1 cellular context compared by ENCODE assay signal in the genomic region with DNA sequence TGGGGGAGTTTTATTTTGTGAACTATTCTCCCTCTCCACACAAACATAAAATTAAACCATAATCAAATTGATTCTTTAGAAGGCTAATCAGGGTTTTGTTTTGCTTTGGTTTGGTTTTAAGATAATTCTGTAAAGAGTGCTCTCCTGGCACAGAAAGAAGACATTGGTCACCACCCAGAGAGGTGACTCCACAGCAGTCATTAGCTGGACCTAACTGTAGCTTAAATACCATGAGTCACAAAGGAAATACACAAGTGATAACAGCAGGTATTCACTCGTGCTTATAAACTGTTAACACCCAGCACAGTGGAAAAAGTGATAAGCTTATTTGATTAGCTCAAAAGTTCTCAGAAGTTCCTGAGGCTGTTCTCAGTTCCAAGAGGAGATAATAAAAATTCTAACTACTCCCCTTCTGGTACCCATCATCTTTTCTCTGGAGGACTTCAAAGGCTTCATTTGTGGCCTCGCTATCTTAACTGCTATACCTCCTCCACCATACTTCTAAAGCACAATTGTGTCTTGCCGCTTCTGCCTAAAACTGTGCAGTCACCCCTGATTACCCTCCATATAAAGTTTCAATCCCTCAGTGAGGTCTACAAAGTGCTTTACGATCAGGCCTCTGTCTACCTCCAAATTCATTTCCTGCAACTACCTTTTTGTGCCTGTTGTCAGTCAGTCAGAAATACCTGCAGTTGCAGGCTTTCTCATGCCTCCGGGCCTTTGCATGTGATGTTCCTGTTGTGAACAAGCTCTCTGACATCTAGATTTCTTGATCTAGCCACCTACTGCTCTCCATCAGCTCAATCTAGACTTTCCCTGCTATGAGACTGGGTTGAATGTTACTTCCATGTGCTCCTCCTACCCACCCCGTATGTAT.
TF ChIP-seq lines count a peak whose summit lies in the region.

No MANE protein-coding gene starts in this region.

TF ChIP-seq in K562, 482 proteins besides CTCF, POLR2A, EP300 and RAD21 (continued from another document and continues in another):
- TF ChIP-seq, protein P1, sequence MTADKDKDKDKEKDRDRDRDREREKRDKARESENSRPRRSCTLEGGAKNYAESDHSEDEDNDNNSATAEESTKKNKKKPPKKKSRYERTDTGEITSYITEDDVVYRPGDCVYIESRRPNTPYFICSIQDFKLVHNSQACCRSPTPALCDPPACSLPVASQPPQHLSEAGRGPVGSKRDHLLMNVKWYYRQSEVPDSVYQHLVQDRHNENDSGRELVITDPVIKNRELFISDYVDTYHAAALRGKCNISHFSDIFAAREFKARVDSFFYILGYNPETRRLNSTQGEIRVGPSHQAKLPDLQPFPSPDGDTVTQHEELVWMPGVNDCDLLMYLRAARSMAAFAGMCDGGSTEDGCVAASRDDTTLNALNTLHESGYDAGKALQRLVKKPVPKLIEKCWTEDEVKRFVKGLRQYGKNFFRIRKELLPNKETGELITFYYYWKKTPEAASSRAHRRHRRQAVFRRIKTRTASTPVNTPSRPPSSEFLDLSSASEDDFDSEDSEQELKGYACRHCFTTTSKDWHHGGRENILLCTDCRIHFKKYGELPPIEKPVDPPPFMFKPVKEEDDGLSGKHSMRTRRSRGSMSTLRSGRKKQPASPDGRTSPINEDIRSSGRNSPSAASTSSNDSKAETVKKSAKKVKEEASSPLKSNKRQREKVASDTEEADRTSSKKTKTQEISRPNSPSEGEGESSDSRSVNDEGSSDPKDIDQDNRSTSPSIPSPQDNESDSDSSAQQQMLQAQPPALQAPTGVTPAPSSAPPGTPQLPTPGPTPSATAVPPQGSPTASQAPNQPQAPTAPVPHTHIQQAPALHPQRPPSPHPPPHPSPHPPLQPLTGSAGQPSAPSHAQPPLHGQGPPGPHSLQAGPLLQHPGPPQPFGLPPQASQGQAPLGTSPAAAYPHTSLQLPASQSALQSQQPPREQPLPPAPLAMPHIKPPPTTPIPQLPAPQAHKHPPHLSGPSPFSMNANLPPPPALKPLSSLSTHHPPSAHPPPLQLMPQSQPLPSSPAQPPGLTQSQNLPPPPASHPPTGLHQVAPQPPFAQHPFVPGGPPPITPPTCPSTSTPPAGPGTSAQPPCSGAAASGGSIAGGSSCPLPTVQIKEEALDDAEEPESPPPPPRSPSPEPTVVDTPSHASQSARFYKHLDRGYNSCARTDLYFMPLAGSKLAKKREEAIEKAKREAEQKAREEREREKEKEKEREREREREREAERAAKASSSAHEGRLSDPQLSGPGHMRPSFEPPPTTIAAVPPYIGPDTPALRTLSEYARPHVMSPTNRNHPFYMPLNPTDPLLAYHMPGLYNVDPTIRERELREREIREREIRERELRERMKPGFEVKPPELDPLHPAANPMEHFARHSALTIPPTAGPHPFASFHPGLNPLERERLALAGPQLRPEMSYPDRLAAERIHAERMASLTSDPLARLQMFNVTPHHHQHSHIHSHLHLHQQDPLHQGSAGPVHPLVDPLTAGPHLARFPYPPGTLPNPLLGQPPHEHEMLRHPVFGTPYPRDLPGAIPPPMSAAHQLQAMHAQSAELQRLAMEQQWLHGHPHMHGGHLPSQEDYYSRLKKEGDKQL (CRISPR knock-in tag; IDR thresholded peaks at IDR 0.05; ENCODE audit: borderline replicate concordance) = no peak
- TF ChIP-seq, protein P2, sequence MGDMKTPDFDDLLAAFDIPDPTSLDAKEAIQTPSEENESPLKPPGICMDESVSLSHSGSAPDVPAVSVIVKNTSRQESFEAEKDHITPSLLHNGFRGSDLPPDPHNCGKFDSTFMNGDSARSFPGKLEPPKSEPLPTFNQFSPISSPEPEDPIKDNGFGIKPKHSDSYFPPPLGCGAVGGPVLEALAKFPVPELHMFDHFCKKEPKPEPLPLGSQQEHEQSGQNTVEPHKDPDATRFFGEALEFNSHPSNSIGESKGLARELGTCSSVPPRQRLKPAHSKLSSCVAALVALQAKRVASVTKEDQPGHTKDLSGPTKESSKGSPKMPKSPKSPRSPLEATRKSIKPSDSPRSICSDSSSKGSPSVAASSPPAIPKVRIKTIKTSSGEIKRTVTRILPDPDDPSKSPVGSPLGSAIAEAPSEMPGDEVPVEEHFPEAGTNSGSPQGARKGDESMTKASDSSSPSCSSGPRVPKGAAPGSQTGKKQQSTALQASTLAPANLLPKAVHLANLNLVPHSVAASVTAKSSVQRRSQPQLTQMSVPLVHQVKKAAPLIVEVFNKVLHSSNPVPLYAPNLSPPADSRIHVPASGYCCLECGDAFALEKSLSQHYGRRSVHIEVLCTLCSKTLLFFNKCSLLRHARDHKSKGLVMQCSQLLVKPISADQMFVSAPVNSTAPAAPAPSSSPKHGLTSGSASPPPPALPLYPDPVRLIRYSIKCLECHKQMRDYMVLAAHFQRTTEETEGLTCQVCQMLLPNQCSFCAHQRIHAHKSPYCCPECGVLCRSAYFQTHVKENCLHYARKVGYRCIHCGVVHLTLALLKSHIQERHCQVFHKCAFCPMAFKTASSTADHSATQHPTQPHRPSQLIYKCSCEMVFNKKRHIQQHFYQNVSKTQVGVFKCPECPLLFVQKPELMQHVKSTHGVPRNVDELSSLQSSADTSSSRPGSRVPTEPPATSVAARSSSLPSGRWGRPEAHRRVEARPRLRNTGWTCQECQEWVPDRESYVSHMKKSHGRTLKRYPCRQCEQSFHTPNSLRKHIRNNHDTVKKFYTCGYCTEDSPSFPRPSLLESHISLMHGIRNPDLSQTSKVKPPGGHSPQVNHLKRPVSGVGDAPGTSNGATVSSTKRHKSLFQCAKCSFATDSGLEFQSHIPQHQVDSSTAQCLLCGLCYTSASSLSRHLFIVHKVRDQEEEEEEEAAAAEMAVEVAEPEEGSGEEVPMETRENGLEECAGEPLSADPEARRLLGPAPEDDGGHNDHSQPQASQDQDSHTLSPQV (IDR thresholded peaks at IDR 0.05) = peak; percentile 51; the same call in 1 of the 2 replicates
- TF ChIP-seq NONO (IDR thresholded peaks at IDR 0.05; ENCODE audit: low read depth in 2 of 2, low read length in 1 of 2) (0 out of 4 replicates have a peak, but pooled peaks of 1 of the 2 experiments have one; percentile 36), MIER1 (IDR thresholded peaks at IDR 0.05; ENCODE audit: low read depth) (no peak), ZNF274 (IDR thresholded peaks at IDR 0.05; ENCODE audit: borderline replicate concordance, low read depth, low read length) (no peak), EGR1 (conservative IDR thresholded peaks at IDR 0.05) (no peak), PHTF2 (CRISPR knock-in tag; IDR thresholded peaks at IDR 0.05) (no peak), SREBF1 (IDR thresholded peaks at IDR 0.05; ENCODE audit: borderline replicate concordance, low read depth, low read length) (no peak), ZNF780A (CRISPR knock-in tag; IDR thresholded peaks at IDR 0.05) (no peak), FOXK2 (conservative IDR thresholded peaks at IDR 0.05 in 1 of 2, IDR thresholded peaks at IDR 0.05 in 1 of 2; ENCODE audit: low read depth in 2 of 2) (0 out of 4 replicates have a peak, but pooled peaks of 1 of the 2 experiments have one; percentile 18), CBX3 (IDR thresholded peaks at IDR 0.05; ENCODE audit: borderline replicate concordance in 1 of 2, low read length in 2 of 2) (peak in 1 of 2 experiments; percentile 75; a peak in 1 of 3 replicates), FOXK1 (CRISPR knock-in tag; IDR thresholded peaks at IDR 0.05; ENCODE audit: borderline replicate concordance) (no peak), NFE2 (IDR thresholded peaks at IDR 0.05; ENCODE audit: low read depth) (peak; percentile 68), TBL1XR1 (IDR thresholded peaks at IDR 0.05; ENCODE audit: low read length in 2 of 2) (peak; percentile 33 to 88; a peak in 3 of 4 replicates), POLR3G (IDR thresholded peaks at IDR 0.05; ENCODE audit: extremely low read depth, insufficient read length, insufficient replicate concordance) (no peak), MBD2 (IDR thresholded peaks at IDR 0.05; ENCODE audit: borderline replicate concordance, low read depth) (peak; percentile 52; the same call in 1 of the 2 replicates), HCFC1 (IDR thresholded peaks at IDR 0.05; ENCODE audit: low read depth, low read length) (no peak), CSDE1 (IDR thresholded peaks at IDR 0.05) (no peak), SIX5 (IDR thresholded peaks at IDR 0.05; ENCODE audit: borderline replicate concordance in 1 of 2, insufficient read depth in 1 of 2, low read depth in 1 of 2, low read length in 2 of 2) (no peak), ZNF398 (CRISPR knock-in tag; IDR thresholded peaks at IDR 0.05) (no peak), TEAD4 (IDR thresholded peaks at IDR 0.05; ENCODE audit: low read length) (peak; percentile 84), TEAD4 (CRISPR knock-in tag; IDR thresholded peaks at IDR 0.05; ENCODE audit: borderline replicate concordance) (no peak), ZC3H11A (IDR thresholded peaks at IDR 0.05; ENCODE audit: low read depth, low read length) (no peak), ZNF75A (CRISPR knock-in tag; IDR thresholded peaks at IDR 0.05) (no peak), L3MBTL2 (IDR thresholded peaks at IDR 0.05) (no peak), MCM3 (IDR thresholded peaks at IDR 0.05) (no peak), XRCC4 (IDR thresholded peaks at IDR 0.05; ENCODE audit: extremely low read depth, insufficient read depth, insufficient read length) (no peak), CHCHD3 (CRISPR knock-in tag; IDR thresholded peaks at IDR 0.05) (no peak), CBFB (CRISPR knock-in tag; IDR thresholded peaks at IDR 0.05) (no peak), ZC3H4 (CRISPR knock-in tag; IDR thresholded peaks at IDR 0.05; ENCODE audit: borderline replicate concordance) (no peak), SP1 (CRISPR knock-in tag; IDR thresholded peaks at IDR 0.05) (no peak), ATF4 (CRISPR knock-in tag; IDR thresholded peaks at IDR 0.05) (no peak), CLOCK (CRISPR knock-in tag; IDR thresholded peaks at IDR 0.05; ENCODE audit: borderline replicate concordance) (no peak), POLR2B (IDR thresholded peaks at IDR 0.05; ENCODE audit: low read depth, partially characterized antibody) (no peak), DIDO1 (tag; IDR thresholded peaks at IDR 0.05; ENCODE audit: low read depth) (no peak), ZNF12 (CRISPR knock-in tag; IDR thresholded peaks at IDR 0.05) (no peak), ZNF124 (CRISPR knock-in tag; IDR thresholded peaks at IDR 0.05) (no peak)
- TF ChIP-seq, protein P3, sequence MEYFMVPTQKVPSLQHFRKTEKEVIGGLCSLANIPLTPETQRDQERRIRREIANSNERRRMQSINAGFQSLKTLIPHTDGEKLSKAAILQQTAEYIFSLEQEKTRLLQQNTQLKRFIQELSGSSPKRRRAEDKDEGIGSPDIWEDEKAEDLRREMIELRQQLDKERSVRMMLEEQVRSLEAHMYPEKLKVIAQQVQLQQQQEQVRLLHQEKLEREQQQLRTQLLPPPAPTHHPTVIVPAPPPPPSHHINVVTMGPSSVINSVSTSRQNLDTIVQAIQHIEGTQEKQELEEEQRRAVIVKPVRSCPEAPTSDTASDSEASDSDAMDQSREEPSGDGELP (CRISPR knock-in tag; IDR thresholded peaks at IDR 0.05; ENCODE audit: borderline replicate concordance) = no peak
- TF ChIP-seq, protein P4, sequence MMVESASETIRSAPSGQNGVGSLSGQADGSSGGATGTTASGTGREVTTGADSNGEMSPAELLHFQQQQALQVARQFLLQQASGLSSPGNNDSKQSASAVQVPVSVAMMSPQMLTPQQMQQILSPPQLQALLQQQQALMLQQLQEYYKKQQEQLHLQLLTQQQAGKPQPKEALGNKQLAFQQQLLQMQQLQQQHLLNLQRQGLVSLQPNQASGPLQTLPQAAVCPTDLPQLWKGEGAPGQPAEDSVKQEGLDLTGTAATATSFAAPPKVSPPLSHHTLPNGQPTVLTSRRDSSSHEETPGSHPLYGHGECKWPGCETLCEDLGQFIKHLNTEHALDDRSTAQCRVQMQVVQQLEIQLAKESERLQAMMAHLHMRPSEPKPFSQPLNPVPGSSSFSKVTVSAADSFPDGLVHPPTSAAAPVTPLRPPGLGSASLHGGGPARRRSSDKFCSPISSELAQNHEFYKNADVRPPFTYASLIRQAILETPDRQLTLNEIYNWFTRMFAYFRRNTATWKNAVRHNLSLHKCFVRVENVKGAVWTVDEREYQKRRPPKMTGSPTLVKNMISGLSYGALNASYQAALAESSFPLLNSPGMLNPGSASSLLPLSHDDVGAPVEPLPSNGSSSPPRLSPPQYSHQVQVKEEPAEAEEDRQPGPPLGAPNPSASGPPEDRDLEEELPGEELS (CRISPR knock-in tag; IDR thresholded peaks at IDR 0.05; ENCODE audit: borderline replicate concordance) = no peak
